ENCODE assay signal across 8 cellular contexts in genomic region chr22:46122511-46122971, GRCh38. TPM values are rescaled to one million over a fixed set of nuclear protein-coding genes. Genes with fewer than 3 reads are reported as not detected.
DNase-seq lines count a peak whose midpoint lies in the region; ATAC-seq and TF ChIP-seq lines count a peak whose summit lies in the region.

No MANE protein-coding gene starts in this region.

- 56% methylated on average over 8 of the region's 24 CpGs for WGBS in right lobe of liver (ENCODE audit: insufficient coverage, low coverage, low lambda C conversion rate, missing lambda C conversion rate)

- DNase-seq in ELR (ENCODE audit: low read depth) (peak; percentile 78), NB4 (ENCODE audit: low read depth) (peak; percentile 74), chondrocyte (ENCODE audit: low spot score) (no peak), right lobe of liver (peak; percentile 76 to 81 (median 79))
- DNase-seq in activated CD4-positive, alpha-beta T cell treated with anti-CD3 and anti-CD28 coated beads for 48 hours = peak; percentile 83
- peak; percentile 55 for DNase-seq in stimulated activated CD8-positive, alpha-beta memory T cell treated with anti-CD3 and anti-CD28 coated beads, Interleukin-12 subunit alpha, Interleukin-12 subunit beta, amount 100 ng/mL, for 1 hour (ENCODE audit: low read depth)

- H3K9me3 ChIP-seq in right lobe of liver = no peaks in the 10 kb centered on the region

- no peaks in the 10 kb centered on the region for H3K27me3 Mint-ChIP-seq in chondrocyte (ENCODE audit: low read depth)

- no peaks in the 10 kb centered on the region for H3K9me3 Mint-ChIP-seq in chondrocyte (ENCODE audit: low read depth)

- no peak overlapping the region for H3K27ac ChIP-seq in right lobe of liver

- H3K27ac Mint-ChIP-seq in chondrocyte (ENCODE audit: unreplicated experiment) = no peak overlapping the region

- no peaks in the 10 kb centered on the region for H3K27me3 ChIP-seq in right lobe of liver

- TF ChIP-seq CTCF in NB4 (IDR thresholded peaks at IDR 0.05; ENCODE audit: low read depth, low read length) = peak; percentile 78
- TF ChIP-seq CTCF in chondrocyte (IDR thresholded peaks at IDR 0.05) = peak; percentile 99
- peak; percentile 90 to 96 (median 94) for TF ChIP-seq CTCF in right lobe of liver (IDR thresholded peaks at IDR 0.05)

- intact Hi-C loops in right lobe of liver (cut with DNase I) = loop anchor here (5.0 kb wide), 1 partner anchor 190 kb away; no protein-coding TSS in a partner anchor

- H3K4me3 ChIP-seq in NB4 (ENCODE audit: low read depth, low read length) (no peak overlapping the region), right lobe of liver (no peak overlapping the region)

- no peaks in the 10 kb centered on the region for H3K4me1 Mint-ChIP-seq in chondrocyte (ENCODE audit: low read depth)

- H3K4me1 ChIP-seq in right lobe of liver = peaks cover 0 to 19% (median 9%) of the 10 kb centered on the region in 4 donors

- no peaks in the 10 kb centered on the region for H3K36me3 Mint-ChIP-seq in chondrocyte (ENCODE audit: low read depth)

- TF ChIP-seq POLR2A in NB4 (IDR thresholded peaks at IDR 0.05; ENCODE audit: extremely low read depth, insufficient read length) (no peak), right lobe of liver (IDR thresholded peaks at IDR 0.05) (no peak)

- H3K36me3 ChIP-seq in right lobe of liver = no peaks in the 10 kb centered on the region

- H3K4me3 Mint-ChIP-seq in chondrocyte (ENCODE audit: unreplicated experiment) = no peak overlapping the region

- ATAC-seq in right lobe of liver (peak; percentile 26 to 53 (median 50)), GM21526 (IDR thresholded peaks at IDR 0.05; ENCODE audit: low FRiP score, unreplicated experiment) (no peak), HG02763 (IDR thresholded peaks at IDR 0.05; ENCODE audit: unreplicated experiment) (no peak)

RNA-seq across cellular contexts. Expression of gene PPARA, which starts 27.8 kb away (rescaled TPM):
- 16.0 to 19.2 TPM (median 17.8 TPM) in 3 replicates for total RNA-seq in chondrocyte
- total RNA-seq in right lobe of liver = 100 to 1,000 TPM in 3 of 6 experiments, 10 to 100 TPM in 3; 64.4 to 152 (median 95.1) TPM

Comparison
In these comparisons a context has a peak if more than half of its experiments do, and no peak if none do; other contexts are left out.
1. ATAC-seq: peak in right lobe of liver (4 of 4); none in GM21526 (single experiment) and HG02763 (single experiment).
2. Peak in every context shown above with its lines, with median percentiles within 50 percentile points of each other: CTCF ChIP-seq.